Comparison of ENCODE assay signal across 17 cellular contexts in genomic region chr3:31714512-31714894, GRCh38.
"Had no signal": no experiment of that assay in that cellular context is flagged by ENCODE, and none has a peak within 500 bp of the region (broad histone marks: within the 10 kb centered on the region; RNA-seq: fewer than 3 reads in every experiment).

No MANE protein-coding gene starts in this region.

- ATAC-seq: effector memory CD8-positive, alpha-beta T cell; foreskin keratinocyte; left colon; left ventricle myocardium superior; naive thymus-derived CD4-positive, alpha-beta T cell; right cardiac atrium had no signal

- H3K27ac ChIP-seq: foreskin keratinocyte, pancreas, vagina had no signal

- DNase-seq: effector memory CD8-positive, alpha-beta T cell; erythroblast; foreskin keratinocyte; left colon; left ventricle myocardium superior; mesendoderm; naive thymus-derived CD4-positive, alpha-beta T cell; pancreas; right cardiac atrium; small intestine; stimulated activated CD4-positive, alpha-beta T cell treated with anti-CD3 and anti-CD28 coated beads, Interleukin-12 subunit alpha, Interleukin-12 subunit beta, amount 100 ng/mL, for 4 hours; stimulated activated naive CD4-positive, alpha-beta T cell treated with Interleukin-2 at 50 U/mL for 16 hours; trophoblast cell had no signal

- FAIRE-seq: endothelial cell of umbilical vein, pancreas, small intestine had no signal

- H3K27me3 ChIP-seq: foreskin keratinocyte, pancreas, vagina had no signal

- H3K9me3 Mint-ChIP-seq: effector memory CD8-positive, alpha-beta T cell had no signal

- H3K4me3 Mint-ChIP-seq: effector memory CD8-positive, alpha-beta T cell; naive thymus-derived CD4-positive, alpha-beta T cell had no signal

- H3K4me3 ChIP-seq: lung, pancreas, vagina had no signal

- H3K9me3 ChIP-seq: pancreas, vagina had no signal

- H3K27me3 Mint-ChIP-seq: progenitor cell of endocrine pancreas had no signal

- H3K27ac Mint-ChIP-seq: effector memory CD8-positive, alpha-beta T cell; naive thymus-derived CD4-positive, alpha-beta T cell; progenitor cell of endocrine pancreas had no signal

- H3K36me3 ChIP-seq: pancreas, vagina had no signal

- H3K4me1 ChIP-seq: foreskin keratinocyte, pancreas, vagina had no signal
